ENCODE assay signal across 1 cellular context in genomic region chr15:98896802-98897732, GRCh38.
TF ChIP-seq lines count a peak whose summit lies in the region.

No MANE protein-coding gene starts in this region.

TF ChIP-seq in A549, 52 proteins besides CTCF, POLR2A, EP300 and RAD21 (continued from another document):
- TF ChIP-seq, protein P1, sequence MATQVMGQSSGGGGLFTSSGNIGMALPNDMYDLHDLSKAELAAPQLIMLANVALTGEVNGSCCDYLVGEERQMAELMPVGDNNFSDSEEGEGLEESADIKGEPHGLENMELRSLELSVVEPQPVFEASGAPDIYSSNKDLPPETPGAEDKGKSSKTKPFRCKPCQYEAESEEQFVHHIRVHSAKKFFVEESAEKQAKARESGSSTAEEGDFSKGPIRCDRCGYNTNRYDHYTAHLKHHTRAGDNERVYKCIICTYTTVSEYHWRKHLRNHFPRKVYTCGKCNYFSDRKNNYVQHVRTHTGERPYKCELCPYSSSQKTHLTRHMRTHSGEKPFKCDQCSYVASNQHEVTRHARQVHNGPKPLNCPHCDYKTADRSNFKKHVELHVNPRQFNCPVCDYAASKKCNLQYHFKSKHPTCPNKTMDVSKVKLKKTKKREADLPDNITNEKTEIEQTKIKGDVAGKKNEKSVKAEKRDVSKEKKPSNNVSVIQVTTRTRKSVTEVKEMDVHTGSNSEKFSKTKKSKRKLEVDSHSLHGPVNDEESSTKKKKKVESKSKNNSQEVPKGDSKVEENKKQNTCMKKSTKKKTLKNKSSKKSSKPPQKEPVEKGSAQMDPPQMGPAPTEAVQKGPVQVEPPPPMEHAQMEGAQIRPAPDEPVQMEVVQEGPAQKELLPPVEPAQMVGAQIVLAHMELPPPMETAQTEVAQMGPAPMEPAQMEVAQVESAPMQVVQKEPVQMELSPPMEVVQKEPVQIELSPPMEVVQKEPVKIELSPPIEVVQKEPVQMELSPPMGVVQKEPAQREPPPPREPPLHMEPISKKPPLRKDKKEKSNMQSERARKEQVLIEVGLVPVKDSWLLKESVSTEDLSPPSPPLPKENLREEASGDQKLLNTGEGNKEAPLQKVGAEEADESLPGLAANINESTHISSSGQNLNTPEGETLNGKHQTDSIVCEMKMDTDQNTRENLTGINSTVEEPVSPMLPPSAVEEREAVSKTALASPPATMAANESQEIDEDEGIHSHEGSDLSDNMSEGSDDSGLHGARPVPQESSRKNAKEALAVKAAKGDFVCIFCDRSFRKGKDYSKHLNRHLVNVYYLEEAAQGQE (IDR thresholded peaks at IDR 0.05): no peak
- TF ChIP-seq SMC3 (IDR thresholded peaks at IDR 0.05): peak; percentile 46
- no peak for TF ChIP-seq CBX2 (IDR thresholded peaks at IDR 0.05; ENCODE audit: borderline replicate concordance, low read depth)
- no peak for TF ChIP-seq RFX5 (IDR thresholded peaks at IDR 0.05)
- TF ChIP-seq ZSCAN20 (CRISPR knock-in tag; IDR thresholded peaks at IDR 0.05): peak; percentile 80
- TF ChIP-seq, protein P2, sequence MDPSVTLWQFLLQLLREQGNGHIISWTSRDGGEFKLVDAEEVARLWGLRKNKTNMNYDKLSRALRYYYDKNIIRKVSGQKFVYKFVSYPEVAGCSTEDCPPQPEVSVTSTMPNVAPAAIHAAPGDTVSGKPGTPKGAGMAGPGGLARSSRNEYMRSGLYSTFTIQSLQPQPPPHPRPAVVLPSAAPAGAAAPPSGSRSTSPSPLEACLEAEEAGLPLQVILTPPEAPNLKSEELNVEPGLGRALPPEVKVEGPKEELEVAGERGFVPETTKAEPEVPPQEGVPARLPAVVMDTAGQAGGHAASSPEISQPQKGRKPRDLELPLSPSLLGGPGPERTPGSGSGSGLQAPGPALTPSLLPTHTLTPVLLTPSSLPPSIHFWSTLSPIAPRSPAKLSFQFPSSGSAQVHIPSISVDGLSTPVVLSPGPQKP (IDR thresholded peaks at IDR 0.05; ENCODE audit: low read depth, low read length): no peak
- TF ChIP-seq, protein P3, sequence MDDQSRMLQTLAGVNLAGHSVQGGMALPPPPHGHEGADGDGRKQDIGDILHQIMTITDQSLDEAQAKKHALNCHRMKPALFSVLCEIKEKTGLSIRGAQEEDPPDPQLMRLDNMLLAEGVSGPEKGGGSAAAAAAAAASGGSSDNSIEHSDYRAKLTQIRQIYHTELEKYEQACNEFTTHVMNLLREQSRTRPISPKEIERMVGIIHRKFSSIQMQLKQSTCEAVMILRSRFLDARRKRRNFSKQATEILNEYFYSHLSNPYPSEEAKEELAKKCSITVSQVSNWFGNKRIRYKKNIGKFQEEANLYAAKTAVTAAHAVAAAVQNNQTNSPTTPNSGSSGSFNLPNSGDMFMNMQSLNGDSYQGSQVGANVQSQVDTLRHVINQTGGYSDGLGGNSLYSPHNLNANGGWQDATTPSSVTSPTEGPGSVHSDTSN (IDR thresholded peaks at IDR 0.05): peak; percentile 95
- TF ChIP-seq NFE2L2 (conservative IDR thresholded peaks at IDR 0.05; ENCODE audit: low read length): peak; percentile 78
- TF ChIP-seq, protein P4, sequence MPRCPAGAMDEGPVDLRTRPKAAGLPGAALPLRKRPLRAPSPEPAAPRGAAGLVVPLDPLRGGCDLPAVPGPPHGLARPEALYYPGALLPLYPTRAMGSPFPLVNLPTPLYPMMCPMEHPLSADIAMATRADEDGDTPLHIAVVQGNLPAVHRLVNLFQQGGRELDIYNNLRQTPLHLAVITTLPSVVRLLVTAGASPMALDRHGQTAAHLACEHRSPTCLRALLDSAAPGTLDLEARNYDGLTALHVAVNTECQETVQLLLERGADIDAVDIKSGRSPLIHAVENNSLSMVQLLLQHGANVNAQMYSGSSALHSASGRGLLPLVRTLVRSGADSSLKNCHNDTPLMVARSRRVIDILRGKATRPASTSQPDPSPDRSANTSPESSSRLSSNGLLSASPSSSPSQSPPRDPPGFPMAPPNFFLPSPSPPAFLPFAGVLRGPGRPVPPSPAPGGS (IDR thresholded peaks at IDR 0.05): peak; percentile 98
- TF ChIP-seq KDM1A (IDR thresholded peaks at IDR 0.05; ENCODE audit: low read depth): no peak
- peak; percentile 100 for TF ChIP-seq JUNB (IDR thresholded peaks at IDR 0.05)
- no peak for TF ChIP-seq NPAS2 (CRISPR knock-in tag; IDR thresholded peaks at IDR 0.05; ENCODE audit: borderline replicate concordance)
- no peak for TF ChIP-seq KDM5A (IDR thresholded peaks at IDR 0.05)
- peak; percentile 96 for TF ChIP-seq MAX (IDR thresholded peaks at IDR 0.05)
- TF ChIP-seq CBX8 (IDR thresholded peaks at IDR 0.05): no peak
- 0 out of 2 replicates have a peak, but pooled peaks have one; percentile 28 for TF ChIP-seq BHLHE40 (IDR thresholded peaks at IDR 0.05; ENCODE audit: low read depth, low read length)
- TF ChIP-seq HOXA7 (CRISPR knock-in tag; IDR thresholded peaks at IDR 0.05): peak; percentile 97
- TF ChIP-seq RARB (CRISPR knock-in tag; IDR thresholded peaks at IDR 0.05): peak; percentile 97
- TF ChIP-seq MYC (IDR thresholded peaks at IDR 0.05; ENCODE audit: borderline replicate concordance, low read length): peak; percentile 79; the same call in 1 of the 2 replicates
- no peak for TF ChIP-seq EHMT2 (IDR thresholded peaks at IDR 0.05; ENCODE audit: low read depth)
- no peak for TF ChIP-seq ZC3H11A (IDR thresholded peaks at IDR 0.05)
- peak; percentile 100 for TF ChIP-seq HOXB5 (CRISPR knock-in tag; IDR thresholded peaks at IDR 0.05)
- TF ChIP-seq ZFP36 (IDR thresholded peaks at IDR 0.05; ENCODE audit: borderline replicate concordance, partially characterized antibody): no peak
- peak; percentile 80; the same call in 1 of the 2 replicates for TF ChIP-seq ESRRA (IDR thresholded peaks at IDR 0.05; ENCODE audit: borderline replicate concordance, low read length)
- peak; percentile 100 for TF ChIP-seq FOSL2 (IDR thresholded peaks at IDR 0.05)
- TF ChIP-seq FOSL2 (CRISPR knock-in tag; IDR thresholded peaks at IDR 0.05): peak; percentile 100
- TF ChIP-seq FOSB (CRISPR knock-in tag; IDR thresholded peaks at IDR 0.05): peak; percentile 98
- TF ChIP-seq CEBPB (IDR thresholded peaks at IDR 0.05): peak; percentile 83 to 95
- TF ChIP-seq, protein P5, sequence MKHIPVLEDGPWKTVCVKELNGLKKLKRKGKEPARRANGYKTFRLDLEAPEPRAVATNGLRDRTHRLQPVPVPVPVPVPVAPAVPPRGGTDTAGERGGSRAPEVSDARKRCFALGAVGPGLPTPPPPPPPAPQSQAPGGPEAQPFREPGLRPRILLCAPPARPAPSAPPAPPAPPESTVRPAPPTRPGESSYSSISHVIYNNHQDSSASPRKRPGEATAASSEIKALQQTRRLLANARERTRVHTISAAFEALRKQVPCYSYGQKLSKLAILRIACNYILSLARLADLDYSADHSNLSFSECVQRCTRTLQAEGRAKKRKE (CRISPR knock-in tag; IDR thresholded peaks at IDR 0.05; ENCODE audit: low read depth): peak; percentile 93
- no peak for TF ChIP-seq CHD4 (IDR thresholded peaks at IDR 0.05; ENCODE audit: borderline replicate concordance)
- TF ChIP-seq RNF2 (IDR thresholded peaks at IDR 0.05; ENCODE audit: borderline replicate concordance, low read depth): no peak
- TF ChIP-seq MAFK (IDR thresholded peaks at IDR 0.05; ENCODE audit: partially characterized antibody): peak; percentile 99
TF ChIP-seq in A549: peak in this region for 29.
